In genomic region chr15:99709243-99709986, GRCh38 we compare ENCODE assay signal across 15 cellular contexts. TPM values are rescaled to one million over a fixed set of nuclear protein-coding genes. Genes with fewer than 3 reads are reported as not detected.
DNase-seq lines count a peak whose midpoint lies in the region; ATAC-seq and TF ChIP-seq lines count a peak whose summit lies in the region.
"Had no signal": no experiment of that assay in that cellular context is flagged by ENCODE, and none has a peak within 500 bp of the region (broad histone marks: within the 10 kb centered on the region; RNA-seq: fewer than 3 reads in every experiment).

No MANE protein-coding gene starts in this region.

- no peak overlapping the region for H3K4me2 ChIP-seq in mammary epithelial cell (ENCODE audit: insufficient read depth, low read depth, low read length)

- BruUV-seq in MCF 10A (replicated peaks; lab: Mats Ljungman, UMichigan) (no TSS peak), mammary epithelial cell (replicated peaks; lab: Mats Ljungman, UMichigan) (no TSS peak)

- in situ Hi-C loops in mammary epithelial cell (cut with MboI; ENCODE audit: low sequenced_read_pairs in 2 of 2): loop anchor here in 1 of 2 donors (10.0 to 25.0 kb wide), 2 partner anchors 297 to 425 kb away; no protein-coding TSS in a partner anchor

- H3K9me3 Mint-ChIP-seq in MCF 10A (ENCODE audit: unreplicated experiment) (no peaks in the 10 kb centered on the region), nephron progenitor cell (no peaks in the 10 kb centered on the region)
- H3K9me3 Mint-ChIP-seq: activated CD4-positive, alpha-beta memory T cell treated with anti-CD3 and anti-CD28 coated beads, Interleukin-2, amount 10 ng/mL, durations not matched to agents 7 days and 5 days; immature natural killer cell; naive B cell had no signal

- no peak for ATAC-seq in foreskin keratinocyte

- H3K27ac ChIP-seq in mammary epithelial cell (ENCODE audit: insufficient read depth, low read depth, low read length): no peak overlapping the region
- peak overlapping the region; percentile 53 for H3K27ac ChIP-seq in foreskin keratinocyte
- H3K27ac ChIP-seq in uterus: peak overlapping the region; percentile 76 to 98

- H3K27me3 ChIP-seq in mammary epithelial cell (ENCODE audit: insufficient read depth, low read length) (no peaks in the 10 kb centered on the region), foreskin keratinocyte (no peaks in the 10 kb centered on the region), uterus (no peaks in the 10 kb centered on the region)
- H3K27me3 ChIP-seq: right lobe of liver had no signal

- TF ChIP-seq CTCF in MCF 10A (IDR thresholded peaks at IDR 0.05; ENCODE audit: unreplicated experiment) (no peak), mammary epithelial cell (conservative IDR thresholded peaks at IDR 0.05 in 1 of 2, IDR thresholded peaks at IDR 0.05 in 1 of 2; ENCODE audit: extremely low read depth in 1 of 2, insufficient read depth in 1 of 2, low read depth in 1 of 2, low read length in 2 of 2) (no peak), foreskin keratinocyte (conservative IDR thresholded peaks at IDR 0.05) (no peak), nephron progenitor cell (IDR thresholded peaks at IDR 0.05) (no peak), uterus (IDR thresholded peaks at IDR 0.05) (no peak)

- intact Hi-C loops in MCF 10A (cut with micrococcal nuclease) (no loop called here), mammary epithelial cell (cut with micrococcal nuclease) (no loop called here), uterus (cut with DNase I; ENCODE audit: low total_unique reads) (loop anchor here (10.0 kb wide), 1 partner anchor 145 kb away; the partner anchor contains the start of gene MEF2A)

- H3K4me3 Mint-ChIP-seq in MCF 10A (ENCODE audit: unreplicated experiment) (no peak overlapping the region), nephron progenitor cell (no peak overlapping the region)
- H3K4me3 Mint-ChIP-seq: activated CD4-positive, alpha-beta memory T cell treated with anti-CD3 and anti-CD28 coated beads, Interleukin-2, amount 10 ng/mL, durations not matched to agents 7 days and 5 days; immature natural killer cell had no signal

- no peak overlapping the region for H3K4me3 ChIP-seq in mammary epithelial cell (replicated peaks in 1 of 3; ENCODE audit: insufficient read depth in 1 of 3, low read depth in 2 of 3, low read length in 3 of 3)
- no peak overlapping the region for H3K4me3 ChIP-seq in uterus
- H3K4me3 ChIP-seq: right lobe of liver had no signal

- H3K36me3 Mint-ChIP-seq in MCF 10A (ENCODE audit: insufficient read depth, unreplicated experiment) (peaks cover 24% of the 10 kb centered on the region), nephron progenitor cell (ENCODE audit: low read depth) (peaks cover 34% of the 10 kb centered on the region)

- H3K27ac Mint-ChIP-seq in MCF 10A (ENCODE audit: low read depth, unreplicated experiment): peak overlapping the region; percentile 65
- peak overlapping the region; percentile 46 for H3K27ac Mint-ChIP-seq in nephron progenitor cell
- H3K27ac Mint-ChIP-seq: immature natural killer cell had no signal

- H3K27me3 Mint-ChIP-seq in MCF 10A (ENCODE audit: insufficient read depth, unreplicated experiment): no peaks in the 10 kb centered on the region
- no peaks in the 10 kb centered on the region for H3K27me3 Mint-ChIP-seq in nephron progenitor cell (ENCODE audit: low read depth, poor library complexity)
- H3K27me3 Mint-ChIP-seq: activated CD4-positive, alpha-beta memory T cell treated with anti-CD3 and anti-CD28 coated beads, Interleukin-2, amount 10 ng/mL, durations not matched to agents 7 days and 5 days; naive B cell had no signal

- H3K36me3 ChIP-seq in mammary epithelial cell (ENCODE audit: insufficient read depth, low read length): peaks cover 8% of the 10 kb centered on the region
- no peaks in the 10 kb centered on the region for H3K36me3 ChIP-seq in uterus

- DNase-seq in MCF 10A (ENCODE audit: unreplicated experiment) (no peak), mammary epithelial cell (no peak), foreskin keratinocyte (no peak), nephron progenitor cell (no peak), uterus (no peak)
- no peak for DNase-seq in effector CD8-positive, alpha-beta T cell (lab: John Stamatoyannopoulos, UW)
- no peak for DNase-seq in activated naive CD4-positive, alpha-beta T cell treated with Interleukin-2 at 50 U/mL for 16 hours
- DNase-seq in activated effector memory CD4-positive, alpha-beta T cell treated with Interleukin-2 at 50 U/mL for 16 hours: no peak
- DNase-seq: activated CD4-positive, alpha-beta memory T cell treated with anti-CD3 and anti-CD28 coated beads, Interleukin-2, amount 10 ng/mL, durations not matched to agents 7 days and 5 days; activated naive CD4-positive, alpha-beta T cell treated with anti-CD3 and anti-CD28 coated beads, Interleukin-2, amount 50 U/mL, for 16 hours; immature natural killer cell; naive B cell; NCI-H2029; NCI-H69 had no signal

- CTCF ChIA-PET in MCF 10A (lab: Yijun Ruan, JAX) (interaction anchor here (0.5 to 3.1 kb wide), 9 partner anchors 10 to 441 kb away, joined by 3 to 14 read pairs (median 3); no protein-coding TSS in a partner anchor), mammary epithelial cell (lab: Charles Lee; ENCODE audit: low non-redundant PET) (no interaction called here)

- no peaks in the 10 kb centered on the region for H3K79me2 ChIP-seq in mammary epithelial cell (ENCODE audit: insufficient read depth, low read length)

- no peak overlapping the region for H3K9ac ChIP-seq in mammary epithelial cell (ENCODE audit: insufficient read depth, low read length)

- no peak for TF ChIP-seq POLR2A in uterus (IDR thresholded peaks at IDR 0.05)

- peaks cover 28% of the 10 kb centered on the region for H3K4me1 ChIP-seq in mammary epithelial cell (ENCODE audit: insufficient read depth, low read length)
- H3K4me1 ChIP-seq in foreskin keratinocyte: peaks cover 19% of the 10 kb centered on the region
- H3K4me1 ChIP-seq in uterus: peaks cover 7% of the 10 kb centered on the region in 2 donors

- H2AFZ ChIP-seq in mammary epithelial cell (ENCODE audit: low read depth, low read length): no peak overlapping the region

- POLR2A ChIA-PET in MCF 10A (lab: Yijun Ruan, JAX): interaction anchor here (0.6 to 4.1 kb wide), 9 partner anchors 8 to 609 kb away, joined by 3 to 53 read pairs (median 6); partner anchors contain the start of genes LRRC28, LYSMD4 and TTC23

- H3K4me1 Mint-ChIP-seq in MCF 10A (ENCODE audit: insufficient read depth, unreplicated experiment) (peaks cover 28% of the 10 kb centered on the region), nephron progenitor cell (peaks cover 10% of the 10 kb centered on the region)

- WGBS in mammary epithelial cell (ENCODE audit: low coverage, missing lambda C conversion rate): 93% methylated on average over 14 of the region's 16 CpGs

- no peaks in the 10 kb centered on the region for H4K20me1 ChIP-seq in mammary epithelial cell (ENCODE audit: insufficient read depth, low read length)

- dilution Hi-C loops in mammary epithelial cell (cut with HindIII; ENCODE audit: low sequenced_read_pairs): loop anchor here (25.0 kb wide), 1 partner anchor 447 kb away; the partner anchor contains the start of gene LRRC28

- H3K9me3 ChIP-seq in mammary epithelial cell (replicated peaks; ENCODE audit: insufficient read depth, low read length): no peaks in the 10 kb centered on the region
- no peaks in the 10 kb centered on the region for H3K9me3 ChIP-seq in uterus
- H3K9me3 ChIP-seq: right lobe of liver had no signal

RNA-seq across cellular contexts. Expression of gene LYSMD4, which starts 23.8 kb away (rescaled TPM):
- total RNA-seq in MCF 10A (2022) (5.7 and 9.0 TPM in 2 replicates), mammary epithelial cell (10 to 100 TPM; 10.9 to 20.5 TPM), foreskin keratinocyte (7.5 and 10.9 TPM in 2 replicates), uterus (10 to 100 TPM in 2 of 4 donors, 1 to 10 TPM in 2; 6.5 to 26.8 (median 13.3) TPM)
- polyA plus RNA-seq in mammary epithelial cell (9.6 TPM), foreskin keratinocyte (5.9 and 7.7 TPM in 2 replicates)
- 3.5 TPM for polyA minus RNA-seq in mammary epithelial cell
